34 cellular contexts compared by ENCODE assay signal in the genomic region with DNA sequence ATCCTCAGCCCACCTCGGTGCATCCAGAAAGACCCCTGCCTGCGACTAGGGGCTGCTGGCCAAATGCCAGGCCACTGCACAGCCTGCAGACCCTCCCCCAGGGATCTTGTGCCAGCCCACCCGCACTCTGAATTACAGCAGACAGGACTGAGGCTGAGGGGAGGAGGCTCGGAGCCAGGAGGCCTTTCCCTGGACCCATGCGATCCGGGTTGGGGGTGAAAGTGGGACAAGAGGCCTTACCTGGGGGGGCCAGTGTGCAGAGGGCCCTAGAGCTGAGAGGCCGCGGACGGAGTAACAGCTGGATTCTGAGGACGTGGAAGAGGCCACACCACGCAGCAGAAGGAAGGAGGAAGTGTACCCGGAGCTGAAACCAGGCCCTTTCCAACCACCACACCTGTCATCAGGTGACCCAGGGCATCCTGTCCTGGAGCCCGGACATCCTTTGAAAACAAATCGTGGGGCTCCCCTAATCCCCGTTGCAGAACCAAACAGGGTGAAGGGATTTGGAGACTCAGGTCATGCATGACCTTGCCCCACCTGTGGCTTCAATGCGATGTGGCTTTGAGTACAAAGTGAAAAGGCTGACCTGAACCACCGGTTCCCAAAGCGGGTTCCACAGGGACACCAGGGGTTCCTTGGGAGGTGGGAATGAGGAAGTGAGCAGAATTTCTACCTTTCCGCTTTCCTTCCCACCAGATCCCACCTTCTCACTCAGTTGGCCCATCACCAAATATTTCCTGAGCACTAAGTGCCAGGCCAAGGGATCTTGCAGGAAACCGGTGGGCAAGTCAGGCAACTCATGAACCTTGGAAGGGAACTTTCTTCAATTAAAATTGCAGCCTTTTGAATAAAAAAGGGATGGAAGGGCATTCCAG. TPM values are rescaled to one million over a fixed set of nuclear protein-coding genes. Genes with fewer than 3 reads are reported as not detected.
A peak's percentile ranks its signal among the peaks of the same experiment; 100 is the strongest.
DNase-seq lines count a peak whose midpoint lies in the region; ATAC-seq, FAIRE-seq and TF ChIP-seq lines count a peak whose summit lies in the region.
"Had no signal": no experiment of that assay in that cellular context is flagged by ENCODE, and none has a peak within 500 bp of the region (broad histone marks: within the 10 kb centered on the region; RNA-seq: fewer than 3 reads in every experiment).

No MANE protein-coding gene starts in this region.

- H2AK5ac ChIP-seq in neuronal stem cell (ENCODE audit: low read depth, low read length), result no peak overlapping the region

- H3K4ac ChIP-seq in neuronal stem cell (ENCODE audit: low read length), result no peak overlapping the region

- peaks cover 0 to 14% of the 10 kb centered on the region in 2 experiments; a peak in 2 of 5 replicates for H3K4me1 ChIP-seq in K562 (replicated peaks in 1 of 2; ENCODE audit: control insufficient read depth in 2 of 2, insufficient read depth in 2 of 2, low read length in 2 of 2)
- H3K4me1 ChIP-seq in neuronal stem cell (ENCODE audit: control insufficient read depth in 2 of 2, insufficient read depth in 1 of 2, low read depth in 1 of 2, low read length in 2 of 2), result no peaks in the 10 kb centered on the region
- H3K4me1 ChIP-seq: prostate gland, testis, uterus had no signal

- TF ChIP-seq POLR2A in K562 (conservative IDR thresholded peaks at IDR 0.05), result no peak

- H3K14ac ChIP-seq in neuronal stem cell (ENCODE audit: low read length), result no peak overlapping the region

- in situ Hi-C loops in K562 (cut with MboI), result no loop called here

- H3K4me2 ChIP-seq in K562 (ENCODE audit: insufficient read depth, low read length), result no peak overlapping the region
- H3K4me2 ChIP-seq in neuronal stem cell (ENCODE audit: insufficient read depth, low read length, poor library complexity, severe bottlenecking), result no peak overlapping the region

- ATAC-seq in K562 (no peak), left lobe of liver (peak; percentile 48), GM21529 (IDR thresholded peaks at IDR 0.05; ENCODE audit: unreplicated experiment) (no peak)
- ATAC-seq: activated naive CD4-positive, alpha-beta T cell treated with anti-CD3 and anti-CD28 coated beads, Interleukin-2, amount 50 U/mL, for 72 hours; HCT116 had no signal

- peaks cover 10% of the 10 kb centered on the region for H3K4me1 Mint-ChIP-seq in Calu3 (ENCODE audit: low read depth, unreplicated experiment)

- no TSS peak for BruUV-seq in Calu3 (replicated peaks; lab: Mats Ljungman, UMichigan)
- BruUV-seq in K562 (replicated peaks; lab: Mats Ljungman, UMichigan), result no TSS peak

- H3K27me3 Mint-ChIP-seq in Calu3 (ENCODE audit: unreplicated experiment), result no peaks in the 10 kb centered on the region
- H3K27me3 Mint-ChIP-seq: activated CD4-positive, alpha-beta memory T cell treated with anti-CD3 and anti-CD28 coated beads, Interleukin-2, amount 10 ng/mL, durations not matched to agents 7 days and 5 days had no signal

- DNase-seq in Calu3 (no peak), K562 (ENCODE audit: extremely low read depth in 1 of 4, low spot score in 3 of 4) (peak in 1 of 4 experiments; percentile 9), left lobe of liver (ENCODE audit: low spot score) (no peak), neuronal stem cell (ENCODE audit: low spot score) (no peak), NCI-H82 treated with DMSO at 0.1 percent for 48 hours (lab: John Stamatoyannopoulos, UW; ENCODE audit: unreplicated experiment) (no peak), amniotic stem cell (lab: John Stamatoyannopoulos, UW) (no peak), NCI-H526 (lab: John Stamatoyannopoulos, UW) (no peak)
- DNase-seq: activated CD4-positive, alpha-beta memory T cell treated with anti-CD3 and anti-CD28 coated beads, Interleukin-2, amount 10 ng/mL, durations not matched to agents 7 days and 5 days; activated CD4-positive, alpha-beta T cell treated with anti-CD3 and anti-CD28 coated beads for 1 hour; central memory CD4-positive, alpha-beta T cell; dermis blood vessel endothelial cell; DMS 273 treated with DMSO at 0.1 percent for 48 hours; head of caudate nucleus; KG1; MM.1S; NCI-H1417 treated with DMSO at 0.1 percent for 48 hours; NCI-H2081 treated with DMSO at 0.1 percent for 48 hours; NCI-H446; NCI-H82; stimulated activated naive CD4-positive, alpha-beta T cell treated with Interleukin-2 at 50 U/mL for 16 hours; testis; uterus had no signal

- no peak overlapping the region for H2BK12ac ChIP-seq in neuronal stem cell (ENCODE audit: low read length)

- H3K23ac ChIP-seq in neuronal stem cell (ENCODE audit: low read depth, low read length, poor library complexity), result peak overlapping the region; percentile 75

- peak overlapping the region; percentile 44 for H3K18ac ChIP-seq in neuronal stem cell (ENCODE audit: low read length)

- WGBS in K562 (ENCODE audit: insufficient coverage, low coverage, missing lambda C conversion rate), result 47% methylated on average over 15 of the region's 20 CpGs
- no CpG with 5 or more reads among the region's 20 CpGs for WGBS in neuronal stem cell (ENCODE audit: extremely low coverage in 2 of 2, insufficient read length in 2 of 2, insufficient replicate concordance in 1 of 2), 2 donors

- H4K20me1 ChIP-seq in K562 (replicated peaks; ENCODE audit: control insufficient read depth, insufficient read depth, low read length), result no peaks in the 10 kb centered on the region

- CTCF ChIA-PET in Calu3 (lab: Charles Lee) (no interaction called here), K562 (lab: Yijun Ruan, JAX; ENCODE audit: low intra/inter-chr PET ratio) (no interaction called here)

- H3K4me3 Mint-ChIP-seq in Calu3 (ENCODE audit: low read depth, unreplicated experiment), result peak overlapping the region; percentile 13
- H3K4me3 Mint-ChIP-seq: activated CD4-positive, alpha-beta memory T cell treated with anti-CD3 and anti-CD28 coated beads, Interleukin-2, amount 10 ng/mL, durations not matched to agents 7 days and 5 days had no signal

- no peak for TF ChIP-seq EP300 in K562 (IDR thresholded peaks at IDR 0.05; ENCODE audit: low read length)

- peak overlapping the region; percentile 7 for H3K27ac Mint-ChIP-seq in Calu3 (ENCODE audit: unreplicated experiment)
- H3K27ac Mint-ChIP-seq: activated CD4-positive, alpha-beta memory T cell treated with anti-CD3 and anti-CD28 coated beads, Interleukin-2, amount 10 ng/mL, durations not matched to agents 7 days and 5 days; activated naive CD4-positive, alpha-beta T cell treated with anti-CD3 and anti-CD28 coated beads, Interleukin-2, amount 50 U/mL, for 72 hours; activated T-helper 2 cell treated with anti-CD3 and anti-CD28 coated beads, Interferon-gamma antibody, Interleukin-2, Interleukin-4, amounts not matched to agents 10 μg/mL and 5 μg/mL and 100 μg/mL, durations not matched to agents 14 hours and 24 hours and 36 hours had no signal

- POLR2A ChIA-PET in K562 (lab: Yijun Ruan, JAX), result interaction anchor here (0.8 to 1.3 kb wide), 3 partner anchors 10 to 404 kb away, joined by 3 to 5 read pairs (median 4); no protein-coding TSS in a partner anchor

- H3K27me3 ChIP-seq in K562 (ENCODE audit: control insufficient read depth in 2 of 2, insufficient read depth in 2 of 2, low read length in 2 of 2) (peaks cover 21 to 32% of the 10 kb centered on the region in 2 experiments), neuronal stem cell (ENCODE audit: control insufficient read depth in 3 of 3, insufficient read depth in 3 of 3, low read depth in 1 of 3, low read length in 3 of 3) (no peaks in the 10 kb centered on the region)
- H3K27me3 ChIP-seq: testis, uterus had no signal

- no peaks in the 10 kb centered on the region for H3K79me1 ChIP-seq in neuronal stem cell (ENCODE audit: low read depth, low read length)

- no peaks in the 10 kb centered on the region for H3K9me3 ChIP-seq in K562 (replicated peaks; ENCODE audit: control insufficient read depth, insufficient read depth, low read depth, low read length)
- no peaks in the 10 kb centered on the region for H3K9me3 ChIP-seq in neuronal stem cell (replicated peaks in 1 of 2; ENCODE audit: control insufficient read depth in 2 of 2, insufficient read depth in 1 of 2, low read depth in 1 of 2, low read length in 2 of 2)
- H3K9me3 ChIP-seq: prostate gland, testis, uterus had no signal

- no peak overlapping the region for H2BK15ac ChIP-seq in neuronal stem cell (ENCODE audit: low read length)

- H2BK120ac ChIP-seq in neuronal stem cell (ENCODE audit: low read depth, low read length), result no peak overlapping the region

- H3K4me3 ChIP-seq in K562 (no peak overlapping the region), neuronal stem cell (ENCODE audit: low read length in 2 of 2) (no peak overlapping the region)
- H3K4me3 ChIP-seq: lung, prostate gland, testis, uterus had no signal

- H3K27ac ChIP-seq in K562 (ENCODE audit: extremely low read depth, low read depth, low read length), result no peak overlapping the region
- no peak overlapping the region for H3K27ac ChIP-seq in neuronal stem cell (replicated peaks; ENCODE audit: low read length)
- H3K27ac ChIP-seq: prostate gland, testis, uterus had no signal

- H3K9ac ChIP-seq in K562 (ENCODE audit: insufficient read depth in 1 of 2, low read depth in 2 of 2, low read length in 2 of 2), result peak overlapping the region in 1 of 2 experiments; percentile 48; a peak in 1 of 4 replicates
- no peak overlapping the region for H3K9ac ChIP-seq in neuronal stem cell (ENCODE audit: low read depth, low read length, poor library complexity)

- no peaks in the 10 kb centered on the region for H3K9me3 Mint-ChIP-seq in Calu3 (ENCODE audit: low read depth, unreplicated experiment)
- H3K9me3 Mint-ChIP-seq: activated CD4-positive, alpha-beta memory T cell treated with anti-CD3 and anti-CD28 coated beads, Interleukin-2, amount 10 ng/mL, durations not matched to agents 7 days and 5 days; activated naive CD4-positive, alpha-beta T cell treated with anti-CD3 and anti-CD28 coated beads, Interleukin-2, amount 50 U/mL, for 72 hours; activated T-helper 2 cell treated with anti-CD3 and anti-CD28 coated beads, Interferon-gamma antibody, Interleukin-2, Interleukin-4, amounts not matched to agents 10 μg/mL and 5 μg/mL and 100 μg/mL, durations not matched to agents 14 hours and 24 hours and 36 hours had no signal

- H4K8ac ChIP-seq in neuronal stem cell (ENCODE audit: low read depth, low read length), result no peak overlapping the region

- intact Hi-C loops in Calu3 (cut with micrococcal nuclease; ENCODE audit: unreplicated experiment) (no loop called here), K562 (cut with micrococcal nuclease) (no loop called here)

- no peaks in the 10 kb centered on the region for H3K9me1 ChIP-seq in K562 (ENCODE audit: control insufficient read depth, insufficient read depth, low read length)

- H3K79me2 ChIP-seq in K562 (ENCODE audit: control insufficient read depth, insufficient read depth, low read length), result no peaks in the 10 kb centered on the region

- TF ChIP-seq RAD21 in K562 (CRISPR knock-in tag; conservative IDR thresholded peaks at IDR 0.05 in 1 of 2, IDR thresholded peaks at IDR 0.05 in 1 of 2), result no peak

- H3K36me3 ChIP-seq in K562 (ENCODE audit: control insufficient read depth, insufficient read depth, low read length) (no peaks in the 10 kb centered on the region), neuronal stem cell (replicated peaks in 1 of 2; ENCODE audit: control insufficient read depth in 2 of 2, insufficient read depth in 2 of 2, low read length in 2 of 2) (no peaks in the 10 kb centered on the region)
- H3K36me3 ChIP-seq: prostate gland, uterus had no signal

- no peak for FAIRE-seq in K562 (lab: Jason Lieb, UNC)
- FAIRE-seq: astrocyte, HTR-8/SVneo, keratinocyte had no signal

- H2BK5ac ChIP-seq in neuronal stem cell (ENCODE audit: low read length), result no peak overlapping the region

- H3K36me3 Mint-ChIP-seq in Calu3 (ENCODE audit: insufficient read depth, unreplicated experiment), result no peaks in the 10 kb centered on the region
- H3K36me3 Mint-ChIP-seq: activated naive CD4-positive, alpha-beta T cell treated with anti-CD3 and anti-CD28 coated beads, Interleukin-2, amount 50 U/mL, for 72 hours had no signal

- TF ChIP-seq CTCF in Calu3 (IDR thresholded peaks at IDR 0.05; ENCODE audit: unreplicated experiment) (no peak), K562 (IDR thresholded peaks at IDR 0.05 in 2 of 3, conservative IDR thresholded peaks at IDR 0.05 in 1 of 3; ENCODE audit: insufficient read depth in 2 of 3, low read depth in 1 of 3, low read length in 3 of 3) (no peak)

- no peak overlapping the region for H2AFZ ChIP-seq in K562 (ENCODE audit: low read depth, low read length)
- H2AFZ ChIP-seq in neuronal stem cell (ENCODE audit: low read length), result no peak overlapping the region

- H4K91ac ChIP-seq in neuronal stem cell (ENCODE audit: low read depth, low read length, poor library complexity), result no peak overlapping the region

RNA-seq across cellular contexts. Expression of a gene that starts 0.8 kb away (rescaled TPM):
- 1.8 and 2.8 TPM in 2 replicates for total RNA-seq in Calu3 (2022)
- total RNA-seq in K562 (2011; cell fraction: chromatin; rRNA removed; ENCODE audit: low replicate concordance), result 0.19 TPM in 1 of 2 replicates, not detected in the other
- not detected in 2 replicates for total RNA-seq in K562 (2011; cell fraction: nucleolus; rRNA removed)
- total RNA-seq in K562 (2011; cell fraction: nucleoplasm; rRNA removed), result not detected in 2 replicates
- total RNA-seq in K562 (2014; rRNA removed), result not detected in 2 replicates
- not detected in 2 replicates for total RNA-seq in K562 (2014; rRNA removed; fragmentation: Illumina TruSeq; extraction: Trizol)
- total RNA-seq in K562 (2015; rRNA removed; fragmentation: Illumina TruSeq; extraction: Trizol), result not detected in 2 replicates
- total RNA-seq in K562 (2021), result not detected in 2 replicates
- not detected in 2 replicates for polyA plus RNA-seq in K562 (2011; rRNA removed)
- not detected in 2 replicates for polyA plus RNA-seq in K562 (2011; cell fraction: cytosol; rRNA removed)
- polyA plus RNA-seq in K562 (2011; cell fraction: nucleus; rRNA removed), result not detected in 2 replicates
- not detected in 2 replicates for polyA plus RNA-seq in K562 (2012)
- polyA plus RNA-seq in K562 (2014; fragmentation: Illumina TruSeq; extraction: Trizol), result not detected in 2 replicates
- polyA plus RNA-seq in K562 (2014; fragmentation: Nextera tagmentation; extraction: Ambion mirVana), result under 1 TPM in 1 of 2 experiments, not detected in 1; 0.04 TPM
- not detected in 2 replicates for polyA plus RNA-seq in K562 (2014; rRNA removed)
- polyA minus RNA-seq in K562 (2011; rRNA and poly(A)+ RNA removed), result not detected in 2 replicates
- polyA minus RNA-seq in K562 (2011; cell fraction: cytosol; rRNA and poly(A)+ RNA removed), result not detected in 2 replicates
- polyA minus RNA-seq in K562 (2011; cell fraction: nucleus; rRNA and poly(A)+ RNA removed), result not detected in 2 replicates
- 3.0 TPM for total RNA-seq in left lobe of liver
- 0.11 TPM for polyA plus RNA-seq in neuronal stem cell (2013, experiment 1 of 2)
- 0.06 TPM for polyA plus RNA-seq in neuronal stem cell (2013, experiment 2 of 2)
- total RNA-seq: activated CD4-positive, alpha-beta memory T cell treated with anti-CD3 and anti-CD28 coated beads, Interleukin-2, amount 10 ng/mL, durations not matched to agents 7 days and 5 days; activated T-helper 2 cell treated with anti-CD3 and anti-CD28 coated beads, Interferon-gamma antibody, Interleukin-2, Interleukin-4, amounts not matched to agents 10 μg/mL and 5 μg/mL and 100 μg/mL, durations not matched to agents 14 hours and 24 hours and 36 hours; dermis blood vessel endothelial cell; G401; myocyte; T-helper 2 cell treated with Interferon-gamma antibody and Interleukin-4, amounts not matched to agents 100 ng/mL and 5 ng/mL, for 36 hours had no signal
- polyA plus RNA-seq: keratinocyte had no signal

RNA-seq across cellular contexts. Expression of a gene that starts 12.6 kb away (rescaled TPM):
- 15.6 and 18.6 TPM in 2 replicates for total RNA-seq in Calu3 (2022)
- total RNA-seq in K562 (2011; cell fraction: chromatin; rRNA removed; ENCODE audit: low replicate concordance), result 0.32 TPM in 1 of 2 replicates, not detected in the other
- not detected in 2 replicates for total RNA-seq in K562 (2011; cell fraction: nucleolus; rRNA removed)
- not detected in 2 replicates for total RNA-seq in K562 (2011; cell fraction: nucleoplasm; rRNA removed)
- total RNA-seq in K562 (2014; rRNA removed), result 0.29 TPM in 1 of 2 replicates, not detected in the other
- not detected in 2 replicates for total RNA-seq in K562 (2014; rRNA removed; fragmentation: Illumina TruSeq; extraction: Trizol)
- total RNA-seq in K562 (2015; rRNA removed; fragmentation: Illumina TruSeq; extraction: Trizol), result not detected in 2 replicates
- total RNA-seq in K562 (2021), result 0.09 TPM in 1 of 2 replicates, not detected in the other
- polyA plus RNA-seq in K562 (2011; rRNA removed), result not detected in 2 replicates
- not detected in 2 replicates for polyA plus RNA-seq in K562 (2011; cell fraction: cytosol; rRNA removed)
- not detected in 2 replicates for polyA plus RNA-seq in K562 (2011; cell fraction: nucleus; rRNA removed)
- polyA plus RNA-seq in K562 (2012), result 0.32 TPM in 1 of 2 replicates, not detected in the other
- polyA plus RNA-seq in K562 (2014; fragmentation: Illumina TruSeq; extraction: Trizol), result not detected in 2 replicates
- not detected for polyA plus RNA-seq in K562 (2014; fragmentation: Nextera tagmentation; extraction: Ambion mirVana)
- polyA plus RNA-seq in K562 (2014; rRNA removed), result not detected in 2 replicates
- not detected in 2 replicates for polyA minus RNA-seq in K562 (2011; rRNA and poly(A)+ RNA removed)
- not detected in 2 replicates for polyA minus RNA-seq in K562 (2011; cell fraction: cytosol; rRNA and poly(A)+ RNA removed)
- not detected in 2 replicates for polyA minus RNA-seq in K562 (2011; cell fraction: nucleus; rRNA and poly(A)+ RNA removed)
- total RNA-seq in left lobe of liver, result 0.93 TPM
- polyA plus RNA-seq in neuronal stem cell (2013, experiment 1 of 2), result 1.4 TPM
- 1.3 TPM for polyA plus RNA-seq in neuronal stem cell (2013, experiment 2 of 2)
- total RNA-seq: activated CD4-positive, alpha-beta memory T cell treated with anti-CD3 and anti-CD28 coated beads, Interleukin-2, amount 10 ng/mL, durations not matched to agents 7 days and 5 days; activated T-helper 2 cell treated with anti-CD3 and anti-CD28 coated beads, Interferon-gamma antibody, Interleukin-2, Interleukin-4, amounts not matched to agents 10 μg/mL and 5 μg/mL and 100 μg/mL, durations not matched to agents 14 hours and 24 hours and 36 hours; dermis blood vessel endothelial cell; G401; myocyte; T-helper 2 cell treated with Interferon-gamma antibody and Interleukin-4, amounts not matched to agents 100 ng/mL and 5 ng/mL, for 36 hours had no signal

RNA-seq across cellular contexts. Expression of a gene that starts 31.7 kb away (rescaled TPM):
- total RNA-seq in Calu3 (2022) (not detected in 2 replicates), K562 (2014; rRNA removed) (not detected in 2 replicates), K562 (2014; rRNA removed; fragmentation: Illumina TruSeq; extraction: Trizol) (not detected in 2 replicates), K562 (2015; rRNA removed; fragmentation: Illumina TruSeq; extraction: Trizol) (not detected in 2 replicates), K562 (2021) (not detected in 2 replicates), left lobe of liver (0.40 TPM)
- total RNA-seq in K562 (2011; cell fraction: chromatin; rRNA removed; ENCODE audit: low replicate concordance), result not detected in 2 replicates
- 0.17 TPM in 1 of 2 replicates, not detected in the other for total RNA-seq in K562 (2011; cell fraction: nucleolus; rRNA removed)
- not detected in 2 replicates for total RNA-seq in K562 (2011; cell fraction: nucleoplasm; rRNA removed)
- polyA plus RNA-seq in K562 (2011; rRNA removed) (not detected in 2 replicates), K562 (2014; fragmentation: Illumina TruSeq; extraction: Trizol) (not detected in 2 replicates), K562 (2014; fragmentation: Nextera tagmentation; extraction: Ambion mirVana) (not detected), K562 (2014; rRNA removed) (not detected in 2 replicates)
- polyA plus RNA-seq in K562 (2011; cell fraction: cytosol; rRNA removed), result not detected in 2 replicates
- polyA plus RNA-seq in K562 (2011; cell fraction: nucleus; rRNA removed), result not detected in 2 replicates
- not detected in 2 replicates for polyA plus RNA-seq in K562 (2012)
- not detected in 2 replicates for polyA minus RNA-seq in K562 (2011; rRNA and poly(A)+ RNA removed)
- not detected in 2 replicates for polyA minus RNA-seq in K562 (2011; cell fraction: cytosol; rRNA and poly(A)+ RNA removed)
- not detected in 2 replicates for polyA minus RNA-seq in K562 (2011; cell fraction: nucleus; rRNA and poly(A)+ RNA removed)
- polyA plus RNA-seq in neuronal stem cell (2013, experiment 1 of 2), result 0.38 TPM
- 0.39 TPM for polyA plus RNA-seq in neuronal stem cell (2013, experiment 2 of 2)
- total RNA-seq: activated T-helper 2 cell treated with anti-CD3 and anti-CD28 coated beads, Interferon-gamma antibody, Interleukin-2, Interleukin-4, amounts not matched to agents 10 μg/mL and 5 μg/mL and 100 μg/mL, durations not matched to agents 14 hours and 24 hours and 36 hours; dermis blood vessel endothelial cell; G401; lung; myocyte; prostate gland; T-helper 2 cell treated with Interferon-gamma antibody and Interleukin-4, amounts not matched to agents 100 ng/mL and 5 ng/mL, for 36 hours; uterus had no signal
- polyA plus RNA-seq: keratinocyte, lung had no signal

RNA-seq across cellular contexts. Expression of a gene that starts 33.8 kb away (rescaled TPM):
- total RNA-seq in Calu3 (2022), result 3.9 and 5.4 TPM in 2 replicates
- 0.67 and 2.5 TPM in 2 replicates for total RNA-seq in K562 (2011; cell fraction: chromatin; rRNA removed; ENCODE audit: low replicate concordance)
- 2.2 and 2.7 TPM in 2 replicates for total RNA-seq in K562 (2011; cell fraction: nucleolus; rRNA removed)
- 1.5 and 2.1 TPM in 2 replicates for total RNA-seq in K562 (2011; cell fraction: nucleoplasm; rRNA removed)
- total RNA-seq in K562 (2014; rRNA removed), result 7.3 and 8.1 TPM in 2 replicates
- 0.62 and 0.70 TPM in 2 replicates for total RNA-seq in K562 (2014; rRNA removed; fragmentation: Illumina TruSeq; extraction: Trizol)
- total RNA-seq in K562 (2015; rRNA removed; fragmentation: Illumina TruSeq; extraction: Trizol), result 1.6 TPM in 2 replicates
- total RNA-seq in K562 (2021), result 5.3 and 7.8 TPM in 2 replicates
- 1.1 and 2.2 TPM in 2 replicates for polyA plus RNA-seq in K562 (2011; rRNA removed)
- polyA plus RNA-seq in K562 (2011; cell fraction: cytosol; rRNA removed), result 2.6 and 9.4 TPM in 2 replicates
- 1.6 and 2.0 TPM in 2 replicates for polyA plus RNA-seq in K562 (2011; cell fraction: nucleus; rRNA removed)
- polyA plus RNA-seq in K562 (2012), result 2.4 and 6.4 TPM in 2 replicates
- 1.6 and 3.3 TPM in 2 replicates for polyA plus RNA-seq in K562 (2014; fragmentation: Illumina TruSeq; extraction: Trizol)
- not detected for polyA plus RNA-seq in K562 (2014; fragmentation: Nextera tagmentation; extraction: Ambion mirVana)
- polyA plus RNA-seq in K562 (2014; rRNA removed), result 2.4 and 4.0 TPM in 2 replicates
- polyA minus RNA-seq in K562 (2011; rRNA and poly(A)+ RNA removed), result 0.25 and 0.45 TPM in 2 replicates
- polyA minus RNA-seq in K562 (2011; cell fraction: cytosol; rRNA and poly(A)+ RNA removed), result 2.3 and 3.3 TPM in 2 replicates
- 1.1 and 1.5 TPM in 2 replicates for polyA minus RNA-seq in K562 (2011; cell fraction: nucleus; rRNA and poly(A)+ RNA removed)
- 16.7 TPM for total RNA-seq in left lobe of liver
- polyA plus RNA-seq in neuronal stem cell (2013, experiment 1 of 2), result 8.2 TPM
- 7.9 TPM for polyA plus RNA-seq in neuronal stem cell (2013, experiment 2 of 2)
- total RNA-seq: myocyte had no signal
- polyA plus RNA-seq: keratinocyte had no signal

RNA-seq across cellular contexts. Expression of a gene that starts 47.7 kb away (rescaled TPM):
- total RNA-seq in Calu3 (2022), result 33.2 and 35.5 TPM in 2 replicates
- total RNA-seq in K562 (2011; cell fraction: chromatin; rRNA removed; ENCODE audit: low replicate concordance), result 58.3 and 240 TPM in 2 replicates
- total RNA-seq in K562 (2011; cell fraction: nucleolus; rRNA removed), result 172 and 210 TPM in 2 replicates
- 64.6 and 96.7 TPM in 2 replicates for total RNA-seq in K562 (2011; cell fraction: nucleoplasm; rRNA removed)
- total RNA-seq in K562 (2014; rRNA removed), result 102 and 107 TPM in 2 replicates
- total RNA-seq in K562 (2014; rRNA removed; fragmentation: Illumina TruSeq; extraction: Trizol), result 19.0 and 19.5 TPM in 2 replicates
- total RNA-seq in K562 (2015; rRNA removed; fragmentation: Illumina TruSeq; extraction: Trizol), result 77.5 and 86.8 TPM in 2 replicates
- 97.0 and 102 TPM in 2 replicates for total RNA-seq in K562 (2021)
- 27.3 and 37.0 TPM in 2 replicates for polyA plus RNA-seq in K562 (2011; rRNA removed)
- 33.3 and 86.9 TPM in 2 replicates for polyA plus RNA-seq in K562 (2011; cell fraction: cytosol; rRNA removed)
- polyA plus RNA-seq in K562 (2011; cell fraction: nucleus; rRNA removed), result 154 and 263 TPM in 2 replicates
- 51.5 and 103 TPM in 2 replicates for polyA plus RNA-seq in K562 (2012)
- 81.0 and 83.7 TPM in 2 replicates for polyA plus RNA-seq in K562 (2014; fragmentation: Illumina TruSeq; extraction: Trizol)
- 1 to 10 TPM; 1.7 to 2.1 TPM for polyA plus RNA-seq in K562 (2014; fragmentation: Nextera tagmentation; extraction: Ambion mirVana)
- polyA plus RNA-seq in K562 (2014; rRNA removed), result 80.7 and 87.8 TPM in 2 replicates
- 16.1 and 30.0 TPM in 2 replicates for polyA minus RNA-seq in K562 (2011; rRNA and poly(A)+ RNA removed)
- polyA minus RNA-seq in K562 (2011; cell fraction: cytosol; rRNA and poly(A)+ RNA removed), result 52.2 and 61.2 TPM in 2 replicates
- 60.2 and 66.8 TPM in 2 replicates for polyA minus RNA-seq in K562 (2011; cell fraction: nucleus; rRNA and poly(A)+ RNA removed)
- total RNA-seq in left lobe of liver, result 18.8 TPM
- 11.6 TPM for polyA plus RNA-seq in neuronal stem cell (2013, experiment 1 of 2)
- 10.8 TPM for polyA plus RNA-seq in neuronal stem cell (2013, experiment 2 of 2)
